Comparison of ENCODE assay signal across 2 cellular contexts in the genomic region with DNA sequence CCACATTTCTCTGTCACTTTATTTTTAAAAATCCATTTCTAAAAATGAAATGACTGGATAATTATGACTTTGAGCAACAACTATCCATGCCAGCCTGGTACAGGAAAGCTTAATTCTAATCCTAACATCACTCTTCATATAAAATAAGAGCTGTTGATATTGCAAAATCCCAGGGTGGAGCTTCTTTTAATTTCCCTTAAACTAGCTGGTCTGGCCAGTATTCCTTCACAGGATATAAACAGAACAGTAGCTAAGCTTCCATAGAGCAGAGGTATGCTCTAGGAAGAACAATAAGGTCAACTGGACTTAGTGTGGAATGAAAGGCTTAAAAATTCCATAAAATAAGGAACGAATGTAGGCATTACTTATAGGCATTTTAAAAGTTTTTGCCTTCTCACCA.
TF ChIP-seq lines count a peak whose summit lies in the region.

No MANE protein-coding gene starts in this region.

TF ChIP-seq in endothelial cell of umbilical vein, 7 proteins besides CTCF, POLR2A, EP300 and RAD21:
- no peak for TF ChIP-seq EZH2 (IDR thresholded peaks at IDR 0.05; ENCODE audit: borderline replicate concordance, low read depth, low read length, severe bottlenecking)
- no peak for TF ChIP-seq POLR2AphosphoS5 (IDR thresholded peaks at IDR 0.05; ENCODE audit: insufficient read depth, low read depth, low read length)
- no peak for TF ChIP-seq FOS (IDR thresholded peaks at IDR 0.05; ENCODE audit: borderline replicate concordance, insufficient read depth, low read length)
- no peak for TF ChIP-seq MYC (IDR thresholded peaks at IDR 0.05; ENCODE audit: low read depth, low read length)
- no peak for TF ChIP-seq JUN (IDR thresholded peaks at IDR 0.05; ENCODE audit: borderline replicate concordance, insufficient read depth, insufficient read length, low read depth)
- no peak for TF ChIP-seq GATA2 (IDR thresholded peaks at IDR 0.05; ENCODE audit: insufficient read depth, insufficient read length, low read depth, low read length)

TF ChIP-seq in HepG2, 621 proteins besides CTCF, POLR2A, EP300 and RAD21:
- TF ChIP-seq, protein P1, sequence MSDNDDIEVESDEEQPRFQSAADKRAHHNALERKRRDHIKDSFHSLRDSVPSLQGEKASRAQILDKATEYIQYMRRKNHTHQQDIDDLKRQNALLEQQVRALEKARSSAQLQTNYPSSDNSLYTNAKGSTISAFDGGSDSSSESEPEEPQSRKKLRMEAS (IDR thresholded peaks at IDR 0.05) = no peak
- TF ChIP-seq, protein P2, sequence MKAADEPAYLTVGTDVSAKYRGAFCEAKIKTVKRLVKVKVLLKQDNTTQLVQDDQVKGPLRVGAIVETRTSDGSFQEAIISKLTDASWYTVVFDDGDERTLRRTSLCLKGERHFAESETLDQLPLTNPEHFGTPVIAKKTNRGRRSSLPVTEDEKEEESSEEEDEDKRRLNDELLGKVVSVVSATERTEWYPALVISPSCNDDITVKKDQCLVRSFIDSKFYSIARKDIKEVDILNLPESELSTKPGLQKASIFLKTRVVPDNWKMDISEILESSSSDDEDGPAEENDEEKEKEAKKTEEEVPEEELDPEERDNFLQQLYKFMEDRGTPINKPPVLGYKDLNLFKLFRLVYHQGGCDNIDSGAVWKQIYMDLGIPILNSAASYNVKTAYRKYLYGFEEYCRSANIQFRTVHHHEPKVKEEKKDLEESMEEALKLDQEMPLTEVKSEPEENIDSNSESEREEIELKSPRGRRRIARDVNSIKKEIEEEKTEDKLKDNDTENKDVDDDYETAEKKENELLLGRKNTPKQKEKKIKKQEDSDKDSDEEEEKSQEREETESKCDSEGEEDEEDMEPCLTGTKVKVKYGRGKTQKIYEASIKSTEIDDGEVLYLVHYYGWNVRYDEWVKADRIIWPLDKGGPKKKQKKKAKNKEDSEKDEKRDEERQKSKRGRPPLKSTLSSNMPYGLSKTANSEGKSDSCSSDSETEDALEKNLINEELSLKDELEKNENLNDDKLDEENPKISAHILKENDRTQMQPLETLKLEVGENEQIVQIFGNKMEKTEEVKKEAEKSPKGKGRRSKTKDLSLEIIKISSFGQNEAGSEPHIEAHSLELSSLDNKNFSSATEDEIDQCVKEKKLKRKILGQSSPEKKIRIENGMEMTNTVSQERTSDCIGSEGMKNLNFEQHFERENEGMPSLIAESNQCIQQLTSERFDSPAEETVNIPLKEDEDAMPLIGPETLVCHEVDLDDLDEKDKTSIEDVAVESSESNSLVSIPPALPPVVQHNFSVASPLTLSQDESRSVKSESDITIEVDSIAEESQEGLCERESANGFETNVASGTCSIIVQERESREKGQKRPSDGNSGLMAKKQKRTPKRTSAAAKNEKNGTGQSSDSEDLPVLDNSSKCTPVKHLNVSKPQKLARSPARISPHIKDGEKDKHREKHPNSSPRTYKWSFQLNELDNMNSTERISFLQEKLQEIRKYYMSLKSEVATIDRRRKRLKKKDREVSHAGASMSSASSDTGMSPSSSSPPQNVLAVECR (CRISPR knock-in tag; IDR thresholded peaks at IDR 0.05; ENCODE audit: borderline replicate concordance) = no peak
